26 cellular contexts compared by ENCODE assay signal in genomic region chr11:103995896-103996295, GRCh38. TPM values are rescaled to one million over a fixed set of nuclear protein-coding genes. Genes with fewer than 3 reads are reported as not detected.
DNase-seq lines count a peak whose midpoint lies in the region; ATAC-seq and TF ChIP-seq lines count a peak whose summit lies in the region.
"Had no signal": no experiment of that assay in that cellular context is flagged by ENCODE, and none has a peak within 500 bp of the region (broad histone marks: within the 10 kb centered on the region; RNA-seq: fewer than 3 reads in every experiment).

No MANE protein-coding gene starts in this region.

- H3K79me2 ChIP-seq in SK-N-SH (ENCODE audit: insufficient read depth), result no peaks in the 10 kb centered on the region

- H3F3A ChIP-seq in SK-N-SH (replicated peaks; ENCODE audit: insufficient read depth), result no peaks in the 10 kb centered on the region

- ATAC-seq in SK-N-SH treated with all-trans-retinoic acid at 6 μM for 48 hours (no peak), esophagus mucosa (no peak), HG03108 (IDR thresholded peaks at IDR 0.05; ENCODE audit: unreplicated experiment) (no peak)

- 85% methylated on average over 4 of the region's 4 CpGs for WGBS in SK-N-SH (ENCODE audit: low lambda C conversion rate)

- H3K9ac ChIP-seq in SK-N-SH, result no peak overlapping the region
- H3K9ac ChIP-seq: BLaER1 treated with 17β-estradiol and CSF1 and Interleukin-3, amounts not matched to agents 10 nM and 100 nM had no signal

- no peak for TF ChIP-seq CTCF in SK-N-SH (IDR thresholded peaks at IDR 0.05)

- POLR2A ChIA-PET in SK-N-SH (lab: Yijun Ruan, JAX), result no interaction called here

- H3K27ac ChIP-seq in SK-N-SH (ENCODE audit: low read depth in 2 of 2, low read length in 1 of 2), result no peak overlapping the region
- H3K27ac ChIP-seq: 22Rv1; BLaER1 treated with 17β-estradiol and CSF1 and Interleukin-3, amounts not matched to agents 10 nM and 100 nM had no signal

- no peaks in the 10 kb centered on the region for H3K36me3 ChIP-seq in SK-N-SH (replicated peaks in 1 of 2; ENCODE audit: control insufficient read depth in 1 of 2, insufficient read depth in 2 of 2, low read length in 1 of 2)
- H3K36me3 ChIP-seq: BE2C; BLaER1 treated with 17β-estradiol and CSF1 and Interleukin-3, amounts not matched to agents 10 nM and 100 nM had no signal

- H4K20me1 ChIP-seq in SK-N-SH (ENCODE audit: insufficient read depth), result no peaks in the 10 kb centered on the region
- H4K20me1 ChIP-seq: BLaER1 treated with 17β-estradiol and CSF1 and Interleukin-3, amounts not matched to agents 10 nM and 100 nM had no signal

- TF ChIP-seq RAD21 in SK-N-SH (IDR thresholded peaks at IDR 0.05; ENCODE audit: low read length), result no peak

- H3K4me3 ChIP-seq in SK-N-SH (ENCODE audit: low read depth in 2 of 2, low read length in 1 of 2), result no peak overlapping the region
- H3K4me3 ChIP-seq: BLaER1 treated with 17β-estradiol and CSF1 and Interleukin-3, amounts not matched to agents 10 nM and 100 nM had no signal

- no peaks in the 10 kb centered on the region for H3K9me3 ChIP-seq in SK-N-SH
- H3K9me3 ChIP-seq: BE2C; BLaER1 treated with 17β-estradiol and CSF1 and Interleukin-3, amounts not matched to agents 10 nM and 100 nM had no signal

- CTCF ChIA-PET in SK-N-SH (lab: Yijun Ruan, JAX), result no interaction called here

- no peaks in the 10 kb centered on the region for H3K9me2 ChIP-seq in SK-N-SH

- DNase-seq in SK-N-SH (no peak), M059J (ENCODE audit: low read depth) (peak; percentile 16), fibroblast of gingiva (ENCODE audit: low read depth) (peak; percentile 43), middle frontal gyrus (ENCODE audit: extremely low spot score, low spot score) (no peak), HuH-7 (ENCODE audit: low spot score) (no peak)
- DNase-seq: AML-193; BE2C; Calu3; CD4-positive, alpha-beta T cell; CD8-positive, alpha-beta memory T cell; COR-L47; DMS53; DMS79 treated with DMSO at 0.1 percent for 48 hours; GF-D8; H7; HCEC 1CT had no signal

- H3K27me3 ChIP-seq in SK-N-SH (ENCODE audit: insufficient read depth), result no peaks in the 10 kb centered on the region
- H3K27me3 ChIP-seq: BE2C; BLaER1 treated with 17β-estradiol and CSF1 and Interleukin-3, amounts not matched to agents 10 nM and 100 nM had no signal

- H3K4me2 ChIP-seq in SK-N-SH, result no peak overlapping the region
- H3K4me2 ChIP-seq: BLaER1 treated with 17β-estradiol and CSF1 and Interleukin-3, amounts not matched to agents 10 nM and 100 nM had no signal

- no peaks in the 10 kb centered on the region; a peak in 1 of 4 replicates for H3K4me1 ChIP-seq in SK-N-SH (ENCODE audit: control insufficient read depth in 1 of 2, insufficient read depth in 2 of 2, low read depth in 1 of 2, low read length in 1 of 2)
- H3K4me1 ChIP-seq: BE2C; BLaER1 treated with 17β-estradiol and CSF1 and Interleukin-3, amounts not matched to agents 10 nM and 100 nM had no signal

- no peak overlapping the region; the same call in 1 of the 2 replicates for H2AFZ ChIP-seq in SK-N-SH (ENCODE audit: low read depth)

- no peak; a peak in 1 of 4 replicates for TF ChIP-seq EP300 in SK-N-SH (IDR thresholded peaks at IDR 0.05; ENCODE audit: borderline replicate concordance in 1 of 2, low read depth in 1 of 2, low read length in 1 of 2)

TF ChIP-seq in SK-N-SH, 30 proteins besides CTCF, POLR2A, EP300 and RAD21:
- TF ChIP-seq TCF12 (IDR thresholded peaks at IDR 0.05), result peak; percentile 47; the same call in 1 of the 2 replicates
- no peak for TF ChIP-seq MAX (IDR thresholded peaks at IDR 0.05; ENCODE audit: low read depth)

TF ChIP-seq in SK-N-SH treated with all-trans-retinoic acid at 6 μM for 48 hours, 23 proteins besides CTCF, POLR2A, EP300 and RAD21 (continues in another document):
- TF ChIP-seq RARB (CRISPR knock-in tag; IDR thresholded peaks at IDR 0.05) (no peak), SNAI2 (CRISPR knock-in tag; IDR thresholded peaks at IDR 0.05) (no peak), TCF4 (CRISPR knock-in tag; IDR thresholded peaks at IDR 0.05; ENCODE audit: borderline replicate concordance) (no peak), BACH2 (CRISPR knock-in tag; IDR thresholded peaks at IDR 0.05; ENCODE audit: borderline replicate concordance) (no peak), ARNTL (CRISPR knock-in tag; IDR thresholded peaks at IDR 0.05; ENCODE audit: borderline replicate concordance, low read depth) (no peak), ZNF565 (CRISPR knock-in tag; conservative IDR thresholded peaks at IDR 0.05; ENCODE audit: low read depth) (no peak), PPARA (CRISPR knock-in tag; IDR thresholded peaks at IDR 0.05; ENCODE audit: borderline replicate concordance) (no peak), POU6F1 (CRISPR knock-in tag; IDR thresholded peaks at IDR 0.05; ENCODE audit: borderline replicate concordance, low read depth) (no peak), CREB5 (CRISPR knock-in tag; IDR thresholded peaks at IDR 0.05; ENCODE audit: low read depth) (no peak), CSDC2 (CRISPR knock-in tag; IDR thresholded peaks at IDR 0.05) (no peak), TSHZ2 (CRISPR knock-in tag; IDR thresholded peaks at IDR 0.05) (no peak), ZFP30 (CRISPR knock-in tag; IDR thresholded peaks at IDR 0.05) (no peak), ZNF8 (CRISPR knock-in tag; IDR thresholded peaks at IDR 0.05) (no peak), TOX (CRISPR knock-in tag; IDR thresholded peaks at IDR 0.05; ENCODE audit: borderline replicate concordance) (no peak), CSRNP3 (CRISPR knock-in tag; IDR thresholded peaks at IDR 0.05) (no peak)

RNA-seq across cellular contexts. Expression of gene DDI1, which starts 40.5 kb away (rescaled TPM):
- polyA plus RNA-seq in SK-N-SH (2012; rRNA removed), result not detected in 2 replicates
- not detected in 2 replicates for polyA plus RNA-seq in SK-N-SH (2012; cell fraction: cytosol; rRNA removed)
- polyA plus RNA-seq in SK-N-SH (2012; cell fraction: nucleus; rRNA removed), result not detected in 2 replicates
- not detected in 2 replicates for total RNA-seq in M059J (2014; rRNA removed; shearing (Covaris generic))
- not detected for total RNA-seq in esophagus mucosa
- total RNA-seq: Calu3; CD4-positive, alpha-beta T cell; CD8-positive, alpha-beta memory T cell; Daoy; G401; H1; H7 had no signal
- polyA plus RNA-seq: AG04450, CD14-positive monocyte, H1 had no signal

Comparison
In these comparisons a context has a peak if more than half of its experiments do, and no peak if none do; other contexts are left out.
1. DNase-seq: peak in M059J (single experiment) and fibroblast of gingiva (single experiment); none in SK-N-SH (single experiment), middle frontal gyrus (single experiment) and HuH-7 (single experiment).